In genomic region chr3:170699158-170700053, GRCh38 we compare ENCODE assay signal across 1 cellular context.
TF ChIP-seq lines count a peak whose summit lies in the region.

No MANE protein-coding gene starts in this region.

TF ChIP-seq in K562, 482 proteins besides CTCF, POLR2A, EP300 and RAD21 (continued from another document and continues in another):
- TF ChIP-seq MGA (IDR thresholded peaks at IDR 0.05): no peak; the same call in 1 of the 2 replicates
- no peak for TF ChIP-seq STAT6 (CRISPR knock-in tag; IDR thresholded peaks at IDR 0.05)
- no peak for TF ChIP-seq SAFB (IDR thresholded peaks at IDR 0.05; ENCODE audit: borderline replicate concordance, low read depth, low read length)
- no peak for TF ChIP-seq HDAC8 (tag; IDR thresholded peaks at IDR 0.05)
- TF ChIP-seq HOXB6 (CRISPR knock-in tag; IDR thresholded peaks at IDR 0.05; ENCODE audit: borderline replicate concordance): no peak
- peak; percentile 73; the same call in 1 of the 2 replicates for TF ChIP-seq DLX4 (CRISPR knock-in tag; IDR thresholded peaks at IDR 0.05)
- no peak for TF ChIP-seq E2F3 (CRISPR knock-in tag; IDR thresholded peaks at IDR 0.05)
- TF ChIP-seq SNAPC5 (CRISPR knock-in tag; IDR thresholded peaks at IDR 0.05): peak; percentile 74
- no peak for TF ChIP-seq RAD51 (IDR thresholded peaks at IDR 0.05; ENCODE audit: borderline replicate concordance, low read depth)
- TF ChIP-seq KAT7 (CRISPR knock-in tag; IDR thresholded peaks at IDR 0.05; ENCODE audit: borderline replicate concordance): no peak
- TF ChIP-seq SOX6 (IDR thresholded peaks at IDR 0.05): 0 out of 2 replicates have a peak, but pooled peaks have one; percentile 34
- no peak for TF ChIP-seq BRF1 (IDR thresholded peaks at IDR 0.05; ENCODE audit: borderline replicate concordance, extremely low read depth, insufficient read length)
- TF ChIP-seq RBM34 (IDR thresholded peaks at IDR 0.05; ENCODE audit: borderline replicate concordance, insufficient read depth, low read length): no peak
- TF ChIP-seq E2F4 (CRISPR knock-in tag; IDR thresholded peaks at IDR 0.05; ENCODE audit: low read depth): no peak
- no peak for TF ChIP-seq ZBTB33 (CRISPR knock-in tag; IDR thresholded peaks at IDR 0.05)
- peak; percentile 46; the same call in 1 of the 2 replicates for TF ChIP-seq MYBL2 (IDR thresholded peaks at IDR 0.05; ENCODE audit: low read depth)
- TF ChIP-seq MYBL2 (CRISPR knock-in tag; IDR thresholded peaks at IDR 0.05; ENCODE audit: borderline replicate concordance): no peak
- TF ChIP-seq BHLHE40 (IDR thresholded peaks at IDR 0.05; ENCODE audit: low read length): peak; percentile 91
- no peak for TF ChIP-seq PTBP1 (IDR thresholded peaks at IDR 0.05; ENCODE audit: low read depth, low read length)
- TF ChIP-seq OTX1 (CRISPR knock-in tag; IDR thresholded peaks at IDR 0.05): peak; percentile 86
- no peak; the same call in 1 of the 2 replicates for TF ChIP-seq ZNF398 (CRISPR knock-in tag; IDR thresholded peaks at IDR 0.05)
- TF ChIP-seq POLR2AphosphoS2 (IDR thresholded peaks at IDR 0.05; ENCODE audit: low read length): no peak
- TF ChIP-seq HSF4 (CRISPR knock-in tag; IDR thresholded peaks at IDR 0.05; ENCODE audit: borderline replicate concordance): peak; percentile 17; the same call in 1 of the 2 replicates
- TF ChIP-seq ZC3H8 (IDR thresholded peaks at IDR 0.05): peak; percentile 83; the same call in 1 of the 2 replicates
- TF ChIP-seq BCLAF1 (IDR thresholded peaks at IDR 0.05; ENCODE audit: borderline replicate concordance in 1 of 2, control insufficient read depth in 1 of 2, low read depth in 2 of 2, low read length in 1 of 2): no peak
- no peak for TF ChIP-seq CCNT2 (IDR thresholded peaks at IDR 0.05; ENCODE audit: borderline replicate concordance, extremely low read depth, insufficient read length, low read depth, low read length)
- no peak for TF ChIP-seq PCBP1 (IDR thresholded peaks at IDR 0.05; ENCODE audit: low read depth, low read length, poor library complexity, severe bottlenecking)
- no peak for TF ChIP-seq HDAC6 (IDR thresholded peaks at IDR 0.05; ENCODE audit: low read depth, low read length)
- TF ChIP-seq RBBP5 (IDR thresholded peaks at IDR 0.05; ENCODE audit: borderline replicate concordance, insufficient read depth, low read length, poor library complexity, severe bottlenecking): no peak
- TF ChIP-seq TAL1 (IDR thresholded peaks at IDR 0.05): no peak
- TF ChIP-seq POLR2AphosphoS5 (IDR thresholded peaks at IDR 0.05; ENCODE audit: control insufficient read depth, insufficient read depth, low read depth, low read length): peak; percentile 62; the same call in 1 of the 2 replicates
- TF ChIP-seq PYGO2 (tag; IDR thresholded peaks at IDR 0.05): 0 out of 2 replicates have a peak, but pooled peaks have one; percentile 55
- TF ChIP-seq ZNF445 (CRISPR knock-in tag; IDR thresholded peaks at IDR 0.05; ENCODE audit: low read depth): no peak
- no peak for TF ChIP-seq LEF1 (IDR thresholded peaks at IDR 0.05)
- no peak for TF ChIP-seq LCOR (CRISPR knock-in tag; IDR thresholded peaks at IDR 0.05)
